Comparison of ENCODE assay signal across 16 cellular contexts in genomic region chr7:46680147-46680546, GRCh38.
DNase-seq lines count a peak whose midpoint lies in the region; ATAC-seq and TF ChIP-seq lines count a peak whose summit lies in the region.
"Had no signal": no experiment of that assay in that cellular context is flagged by ENCODE, and none has a peak within 500 bp of the region (broad histone marks: within the 10 kb centered on the region; RNA-seq: fewer than 3 reads in every experiment).

No MANE protein-coding gene starts in this region.

- no peaks in the 10 kb centered on the region for H3K27me3 Mint-ChIP-seq in MCF 10A (ENCODE audit: insufficient read depth, unreplicated experiment)
- H3K27me3 Mint-ChIP-seq: activated naive CD8-positive, alpha-beta T cell had no signal

- ATAC-seq in HG03432 (IDR thresholded peaks at IDR 0.05; ENCODE audit: unreplicated experiment) (peak; percentile 62), GM18868 (IDR thresholded peaks at IDR 0.05; ENCODE audit: unreplicated experiment) (no peak)

- no TSS peak for BruUV-seq in MCF 10A (replicated peaks; lab: Mats Ljungman, UMichigan)
- no TSS peak for BruUV-seq in mammary epithelial cell (replicated peaks; lab: Mats Ljungman, UMichigan)

- no peaks in the 10 kb centered on the region for H3K79me2 ChIP-seq in mammary epithelial cell (ENCODE audit: insufficient read depth, low read length)

- no peaks in the 10 kb centered on the region for H3K9me3 Mint-ChIP-seq in MCF 10A (ENCODE audit: unreplicated experiment)

- no peaks in the 10 kb centered on the region for H3K36me3 ChIP-seq in breast epithelium
- no peaks in the 10 kb centered on the region for H3K36me3 ChIP-seq in mammary epithelial cell (ENCODE audit: insufficient read depth, low read length)
- no peaks in the 10 kb centered on the region for H3K36me3 ChIP-seq in MG63
- H3K36me3 ChIP-seq: pancreas, spleen had no signal

- no peak overlapping the region for H3K4me2 ChIP-seq in mammary epithelial cell (ENCODE audit: insufficient read depth, low read depth, low read length)

- no peaks in the 10 kb centered on the region for H3K36me3 Mint-ChIP-seq in MCF 10A (ENCODE audit: insufficient read depth, unreplicated experiment)
- H3K36me3 Mint-ChIP-seq: activated naive CD8-positive, alpha-beta T cell had no signal

- TF ChIP-seq POLR2A in breast epithelium (IDR thresholded peaks at IDR 0.05), result no peak

- H3K4me3 ChIP-seq in breast epithelium (no peak overlapping the region), mammary epithelial cell (replicated peaks in 1 of 3; ENCODE audit: insufficient read depth in 1 of 3, low read depth in 2 of 3, low read length in 3 of 3) (no peak overlapping the region), MG63 (no peak overlapping the region)
- H3K4me3 ChIP-seq: pancreas, spleen had no signal

- dilution Hi-C loops in mammary epithelial cell (cut with HindIII; ENCODE audit: low sequenced_read_pairs), result no loop called here

- whole genome bisulfite sequencing in mammary epithelial cell (ENCODE audit: low coverage, missing lambda C conversion rate), result 88% methylated on average over 7 of the region's 7 CpGs

- H3K9ac ChIP-seq in mammary epithelial cell (ENCODE audit: insufficient read depth, low read length), result no peak overlapping the region

- no peak overlapping the region for H3K4me3 Mint-ChIP-seq in MCF 10A (ENCODE audit: unreplicated experiment)
- H3K4me3 Mint-ChIP-seq: activated naive CD8-positive, alpha-beta T cell had no signal

- H3K4me1 ChIP-seq in breast epithelium, result no peaks in the 10 kb centered on the region
- peaks cover 7% of the 10 kb centered on the region for H3K4me1 ChIP-seq in mammary epithelial cell (ENCODE audit: insufficient read depth, low read length)
- H3K4me1 ChIP-seq: pancreas, spleen had no signal

- no peak overlapping the region for H2AFZ ChIP-seq in mammary epithelial cell (ENCODE audit: low read depth, low read length)

- TF ChIP-seq CTCF in MCF 10A (IDR thresholded peaks at IDR 0.05; ENCODE audit: unreplicated experiment), result no peak
- no peak for TF ChIP-seq CTCF in breast epithelium (IDR thresholded peaks at IDR 0.05)
- no peak for TF ChIP-seq CTCF in mammary epithelial cell (conservative IDR thresholded peaks at IDR 0.05 in 1 of 2, IDR thresholded peaks at IDR 0.05 in 1 of 2; ENCODE audit: extremely low read depth in 1 of 2, insufficient read depth in 1 of 2, low read depth in 1 of 2, low read length in 2 of 2)

- no peaks in the 10 kb centered on the region for H3K27me3 ChIP-seq in breast epithelium
- H3K27me3 ChIP-seq in mammary epithelial cell (ENCODE audit: insufficient read depth, low read length), result no peaks in the 10 kb centered on the region
- H3K27me3 ChIP-seq in MG63, result no peaks in the 10 kb centered on the region
- H3K27me3 ChIP-seq: pancreas, spleen had no signal

- CTCF ChIA-PET in MCF 10A (lab: Yijun Ruan, JAX) (no interaction called here), mammary epithelial cell (lab: Charles Lee; ENCODE audit: low non-redundant PET) (no interaction called here)

- no peaks in the 10 kb centered on the region for H4K20me1 ChIP-seq in mammary epithelial cell (ENCODE audit: insufficient read depth, low read length)

- H3K27ac Mint-ChIP-seq in MCF 10A (ENCODE audit: low read depth, unreplicated experiment), result no peak overlapping the region
- H3K27ac Mint-ChIP-seq: activated naive CD8-positive, alpha-beta T cell had no signal

- intact Hi-C loops in MCF 10A (cut with micrococcal nuclease), result no loop called here
- intact Hi-C loops in breast epithelium (cut with DNase I; ENCODE audit: low total_unique reads), result no loop called here
- intact Hi-C loops in mammary epithelial cell (cut with micrococcal nuclease), result no loop called here

- DNase-seq in MCF 10A (ENCODE audit: unreplicated experiment) (peak; percentile 52), breast epithelium (ENCODE audit: low spot score in 2 of 2) (no peak), mammary epithelial cell (peak; percentile 27), MG63 (no peak), NCI-H187 (lab: John Stamatoyannopoulos, UW) (no peak), G401 (ENCODE audit: low spot score) (no peak)
- DNase-seq: activated CD8-positive, alpha-beta memory T cell treated with anti-CD3 and anti-CD28 coated beads, Interleukin-2, amount 50 U/mL, for 4 hours; caudate nucleus; COR-L47; NCI-H2171 treated with DMSO at 0.1 percent for 48 hours; OCI-M1; pancreas; spleen had no signal

- H3K9me3 ChIP-seq in breast epithelium (no peaks in the 10 kb centered on the region), mammary epithelial cell (replicated peaks; ENCODE audit: insufficient read depth, low read length) (no peaks in the 10 kb centered on the region), MG63 (no peaks in the 10 kb centered on the region)
- H3K9me3 ChIP-seq: pancreas had no signal

- H3K27ac ChIP-seq in breast epithelium (no peak overlapping the region), mammary epithelial cell (ENCODE audit: insufficient read depth, low read depth, low read length) (no peak overlapping the region)
- H3K27ac ChIP-seq: pancreas, spleen had no signal

- POLR2A ChIA-PET in MCF 10A (lab: Yijun Ruan, JAX), result no interaction called here

- H3K4me1 Mint-ChIP-seq in MCF 10A (ENCODE audit: insufficient read depth, unreplicated experiment), result peaks cover 21% of the 10 kb centered on the region

- in situ Hi-C loops in mammary epithelial cell (cut with MboI; ENCODE audit: low sequenced_read_pairs in 2 of 2), result no loop called here
- in situ Hi-C loops in G401 (cut with HindIII; ENCODE audit: low sequenced_read_pairs), result no loop called here

Comparison
In these comparisons a context has a peak if more than half of its experiments do, and no peak if none do; other contexts are left out.
1. DNase-seq: peak in MCF 10A (single experiment) and mammary epithelial cell (single experiment); none in breast epithelium (0 of 2), MG63 (single experiment), NCI-H187 (0 of 2) and G401 (single experiment).